In the genomic region with DNA sequence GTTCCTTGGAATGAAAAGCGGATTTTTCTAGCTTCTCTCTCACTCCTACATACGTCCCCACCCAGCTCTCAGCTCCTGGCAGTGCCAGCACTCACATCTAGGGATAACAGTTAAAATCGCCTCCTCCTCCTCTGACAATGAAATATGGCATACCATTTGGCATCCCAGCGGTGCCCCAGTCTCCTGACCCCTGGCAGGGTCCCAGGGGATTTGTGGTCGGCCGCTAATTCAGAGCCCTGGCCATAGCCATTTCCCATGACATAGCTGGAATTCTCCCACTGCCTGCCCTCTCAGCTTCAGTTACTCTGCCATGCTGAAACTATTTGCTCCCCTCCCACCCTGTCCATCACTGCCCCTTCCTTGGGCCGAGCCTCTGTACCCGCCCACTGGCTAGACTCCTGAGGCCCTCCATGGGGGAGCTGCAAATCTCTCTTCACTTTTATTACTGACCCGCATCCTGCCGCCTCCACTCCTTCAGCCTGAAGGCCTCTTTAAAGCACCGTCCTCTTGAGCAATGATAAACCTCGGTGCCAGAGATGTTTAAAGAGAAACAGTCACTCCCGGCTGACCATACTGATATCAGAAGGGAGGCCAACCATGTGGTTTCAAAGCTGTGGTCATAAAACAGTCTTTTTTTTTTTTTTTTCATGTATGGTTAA, we compare ENCODE assay signal across 10 cellular contexts.
DNase-seq lines count a peak whose midpoint lies in the region; ATAC-seq and TF ChIP-seq lines count a peak whose summit lies in the region.
"Had no signal": no experiment of that assay in that cellular context is flagged by ENCODE, and none has a peak within 500 bp of the region (broad histone marks: within the 10 kb centered on the region; RNA-seq: fewer than 3 reads in every experiment).

No MANE protein-coding gene starts in this region.

- no peak for TF ChIP-seq CTCF in WTC11 (IDR thresholded peaks at IDR 0.05)

- H3K36me3 Mint-ChIP-seq in WTC11: peaks cover 24% of the 10 kb centered on the region
- no peaks in the 10 kb centered on the region for H3K36me3 Mint-ChIP-seq in activated naive CD8-positive, alpha-beta T cell treated with anti-CD3 and anti-CD28 coated beads, Interleukin-2, amount 50 U/mL, for 24 hours (ENCODE audit: low read depth)
- H3K36me3 Mint-ChIP-seq: activated naive CD8-positive, alpha-beta T cell had no signal

- no peak overlapping the region for H3K4me3 Mint-ChIP-seq in WTC11
- no peak overlapping the region for H3K4me3 Mint-ChIP-seq in activated naive CD8-positive, alpha-beta T cell treated with anti-CD3 and anti-CD28 coated beads, Interleukin-2, amount 50 U/mL, for 24 hours
- H3K4me3 Mint-ChIP-seq: activated naive CD8-positive, alpha-beta T cell had no signal

- peak; percentile 96 for DNase-seq in EH (ENCODE audit: low read depth)
- DNase-seq in WTC11 (ENCODE audit: low spot score): peak; percentile 18
- DNase-seq in head of caudate nucleus: peak in 22 of 42 donors; percentile 9 to 72 (median 28)
- peak; percentile 14 for DNase-seq in putamen (ENCODE audit: low spot score)
- no peak for DNase-seq in NCI-H345 treated with DMSO at 0.1 percent for 48 hours (lab: John Stamatoyannopoulos, UW; ENCODE audit: unreplicated experiment)
- no peak for DNase-seq in activated naive CD8-positive, alpha-beta T cell treated with anti-CD3 and anti-CD28 coated beads, Interleukin-2, amount 50 U/mL, for 24 hours
- no peak for DNase-seq in SW 1271 (lab: John Stamatoyannopoulos, UW)

- peak; percentile 54 for ATAC-seq in WTC11
- ATAC-seq in HG03469 (IDR thresholded peaks at IDR 0.05; ENCODE audit: unreplicated experiment): no peak
- ATAC-seq in activated naive CD8-positive, alpha-beta T cell treated with anti-CD3 and anti-CD28 coated beads, Interleukin-2, amount 50 U/mL, for 24 hours: no peak
- ATAC-seq: HCT116 had no signal

- H3K9me3 Mint-ChIP-seq in WTC11: peaks cover 28% of the 10 kb centered on the region
- H3K9me3 Mint-ChIP-seq in activated naive CD8-positive, alpha-beta T cell treated with anti-CD3 and anti-CD28 coated beads, Interleukin-2, amount 50 U/mL, for 24 hours: peaks cover 11% of the 10 kb centered on the region

- H3K27ac Mint-ChIP-seq in WTC11: no peak overlapping the region; the same call in 1 of the 2 replicates
- no peak overlapping the region for H3K27ac Mint-ChIP-seq in activated naive CD8-positive, alpha-beta T cell treated with anti-CD3 and anti-CD28 coated beads, Interleukin-2, amount 50 U/mL, for 24 hours
- H3K27ac Mint-ChIP-seq: activated naive CD8-positive, alpha-beta T cell had no signal

- CTCF ChIA-PET in WTC11 (lab: Charles Lee): interaction anchor here (0.7 to 2.1 kb wide), 17 partner anchors 10 to 387 kb away, joined by 3 to 10 read pairs (median 3); no protein-coding TSS in a partner anchor

- intact Hi-C loops in head of caudate nucleus (cut with DNase I): no loop called here

- H3K27me3 Mint-ChIP-seq in WTC11 (ENCODE audit: low read depth): peaks cover 2% of the 10 kb centered on the region; the same call in 1 of the 2 replicates
- no peaks in the 10 kb centered on the region for H3K27me3 Mint-ChIP-seq in activated naive CD8-positive, alpha-beta T cell treated with anti-CD3 and anti-CD28 coated beads, Interleukin-2, amount 50 U/mL, for 24 hours
- H3K27me3 Mint-ChIP-seq: activated naive CD8-positive, alpha-beta T cell had no signal

- peaks cover 16% of the 10 kb centered on the region for H3K4me1 Mint-ChIP-seq in WTC11
- H3K4me1 Mint-ChIP-seq in activated naive CD8-positive, alpha-beta T cell treated with anti-CD3 and anti-CD28 coated beads, Interleukin-2, amount 50 U/mL, for 24 hours: no peaks in the 10 kb centered on the region

- POLR2A ChIA-PET in WTC11 (lab: Charles Lee): no interaction called here

TF ChIP-seq in WTC11, 78 proteins besides CTCF, POLR2A, EP300 and RAD21:
- no peak for TF ChIP-seq IRF2 (CRISPR knock-in tag; IDR thresholded peaks at IDR 0.05; ENCODE audit: borderline replicate concordance, low read depth)

Comparison
In these comparisons a context has a peak if more than half of its experiments do, and no peak if none do; other contexts are left out.
1. DNase-seq: peak in EH (single experiment), WTC11 (single experiment), head of caudate nucleus (22 of 42) and putamen (single experiment); none in NCI-H345 treated with DMSO at 0.1 percent for 48 hours (single experiment), activated naive CD8-positive, alpha-beta T cell treated with anti-CD3 and anti-CD28 coated beads, Interleukin-2, amount 50 U/mL, for 24 hours (single experiment) and SW 1271 (0 of 2).